ENCODE assay signal across 21 cellular contexts in genomic region chr2:9162841-9163240, GRCh38. TPM values are rescaled to one million over a fixed set of nuclear protein-coding genes. Genes with fewer than 3 reads are reported as not detected.
"Had no signal": no experiment of that assay in that cellular context is flagged by ENCODE, and none has a peak within 500 bp of the region (broad histone marks: within the 10 kb centered on the region; RNA-seq: fewer than 3 reads in every experiment).

No MANE protein-coding gene starts in this region.

- H3K4me2 ChIP-seq: smooth muscle cell had no signal

- FAIRE-seq: kidney had no signal

- H3K4me1 Mint-ChIP-seq: activated B cell treated with CpG ODN at 0.5 μM for 24 hours, nephron had no signal

- H3K4me3 ChIP-seq: dorsolateral prefrontal cortex, left lung, mucosa of descending colon, right atrium auricular region, smooth muscle cell, upper lobe of left lung had no signal

- H3K27ac Mint-ChIP-seq: activated B cell treated with CpG ODN at 0.5 μM for 24 hours; activated CD8-positive, alpha-beta T cell treated with anti-CD3 and anti-CD28 coated beads, Interleukin-2, amount 10 ng/mL, durations not matched to agents 7 days and 5 days; activated naive CD4-positive, alpha-beta T cell treated with anti-CD3 and anti-CD28 coated beads, Interleukin-2, amount 50 U/mL, for 72 hours; nephron; progenitor cell of endocrine pancreas had no signal

- H3K4me3 Mint-ChIP-seq: activated B cell treated with CpG ODN at 0.5 μM for 24 hours; activated CD8-positive, alpha-beta T cell treated with anti-CD3 and anti-CD28 coated beads, Interleukin-2, amount 10 ng/mL, durations not matched to agents 7 days and 5 days; nephron had no signal

- H3K9me3 ChIP-seq: left lung, mucosa of descending colon, right atrium auricular region, upper lobe of left lung had no signal

- H3K27ac ChIP-seq: dorsolateral prefrontal cortex, left lung, right atrium auricular region, upper lobe of left lung had no signal

- DNase-seq: activated B cell treated with CpG ODN at 0.5 μM for 24 hours; activated CD4-positive, alpha-beta T cell treated with anti-CD3 and anti-CD28 coated beads for 48 hours; activated CD8-positive, alpha-beta memory T cell treated with anti-CD3 and anti-CD28 coated beads, Interleukin-2, amount 50 U/mL, for 4 hours; activated CD8-positive, alpha-beta T cell treated with anti-CD3 and anti-CD28 coated beads, Interleukin-2, amount 10 ng/mL, durations not matched to agents 7 days and 5 days; activated effector memory CD4-positive, alpha-beta T cell treated with anti-CD3 and anti-CD28 coated beads, Interleukin-2, amount 50 U/mL, for 16 hours; activated T-cell treated with anti-CD3 and anti-CD28 coated beads, Interleukin-2, amount 50 U/mL, for 48 hours; amygdala; dorsolateral prefrontal cortex; hippocampal formation; left lung; mucosa of descending colon; nucleus accumbens; stimulated activated naive CD8-positive, alpha-beta T cell treated with anti-CD3 and anti-CD28 coated beads, Interleukin-15, Interleukin-2, amounts not matched to agents 100 U/mL and 50 U/mL, for 24 hours; T-helper 2 cell; upper lobe of left lung had no signal

- H3K27me3 Mint-ChIP-seq: progenitor cell of endocrine pancreas had no signal

- H3K27me3 ChIP-seq: dorsolateral prefrontal cortex, left lung, right atrium auricular region, upper lobe of left lung had no signal

- H3K9me3 Mint-ChIP-seq: activated B cell treated with CpG ODN at 0.5 μM for 24 hours; activated naive CD4-positive, alpha-beta T cell treated with anti-CD3 and anti-CD28 coated beads, Interleukin-2, amount 50 U/mL, for 72 hours; nephron had no signal

- ATAC-seq: activated CD8-positive, alpha-beta T cell treated with anti-CD3 and anti-CD28 coated beads, Interleukin-2, amount 10 ng/mL, durations not matched to agents 7 days and 5 days; activated naive CD4-positive, alpha-beta T cell treated with anti-CD3 and anti-CD28 coated beads, Interleukin-2, amount 50 U/mL, for 72 hours; left lung; mucosa of descending colon; stimulated activated naive CD8-positive, alpha-beta T cell treated with anti-CD3 and anti-CD28 coated beads, Interleukin-15, Interleukin-2, amounts not matched to agents 100 U/mL and 50 U/mL, for 24 hours had no signal

- H3K36me3 ChIP-seq: left lung, right atrium auricular region, upper lobe of left lung had no signal

- H3K36me3 Mint-ChIP-seq: activated naive CD4-positive, alpha-beta T cell treated with anti-CD3 and anti-CD28 coated beads, Interleukin-2, amount 50 U/mL, for 72 hours had no signal

RNA-seq across cellular contexts. Expression of gene ASAP2, which starts 43.8 kb away (rescaled TPM):
- total RNA-seq: activated B cell treated with CpG ODN at 0.5 μM for 24 hours; activated CD8-positive, alpha-beta T cell treated with anti-CD3 and anti-CD28 coated beads, Interleukin-2, amount 10 ng/mL, durations not matched to agents 7 days and 5 days had no signal
